Comparison of ENCODE assay signal across 21 cellular contexts in genomic region chr4:141391771-141392170, GRCh38.
DNase-seq lines count a peak whose midpoint lies in the region; TF ChIP-seq lines count a peak whose summit lies in the region.
"Had no signal": no experiment of that assay in that cellular context is flagged by ENCODE, and none has a peak within 500 bp of the region (broad histone marks: within the 10 kb centered on the region; RNA-seq: fewer than 3 reads in every experiment).

No MANE protein-coding gene starts in this region.

- no peaks in the 10 kb centered on the region for H3K79me1 ChIP-seq in mesenchymal stem cell (replicated peaks; ENCODE audit: low read length, poor library complexity, severe bottlenecking)

- CTCF ChIA-PET in HEK293 (lab: Yijun Ruan, JAX), result no interaction called here

- H3K18ac ChIP-seq in mesenchymal stem cell (ENCODE audit: low read depth in 1 of 2, low read length in 2 of 2), result no peak overlapping the region

- H2BK120ac ChIP-seq in mesenchymal stem cell (ENCODE audit: low read depth, low read length), result no peak overlapping the region

- H2AFZ ChIP-seq in mesenchymal stem cell (ENCODE audit: low read depth, low read length), result no peak overlapping the region

- no peak overlapping the region for H3K4ac ChIP-seq in mesenchymal stem cell (ENCODE audit: low read depth in 1 of 2, low read length in 2 of 2)

- WGBS in mesenchymal stem cell, result 100% methylated on average over 2 of the region's 3 CpGs
- WGBS in ovary, 3 donors, result 53 to 66% (median 58%) methylated on average over 3 of the region's 3 CpGs

- H3K9me3 ChIP-seq in HEK293 (ENCODE audit: control insufficient read depth, insufficient read depth, low read depth, low read length) (no peaks in the 10 kb centered on the region), mesenchymal stem cell (ENCODE audit: control insufficient read depth, low read length) (no peaks in the 10 kb centered on the region), ovary (no peaks in the 10 kb centered on the region), HAP-1 (no peaks in the 10 kb centered on the region)
- H3K9me3 ChIP-seq: BLaER1, gastrocnemius medialis, prostate gland, spleen, thyroid gland had no signal

- H3K9ac ChIP-seq in mesenchymal stem cell (ENCODE audit: low read length), result no peak overlapping the region
- H3K9ac ChIP-seq: BLaER1 had no signal

- TF ChIP-seq POLR2A in ovary (IDR thresholded peaks at IDR 0.05), result no peak

- intact Hi-C loops in ovary (cut with DNase I), result no loop called here

- no peak for TF ChIP-seq CTCF in HEK293 (tag by site-specific recombination; IDR thresholded peaks at IDR 0.05)
- no peak for TF ChIP-seq CTCF in ovary (IDR thresholded peaks at IDR 0.05)

- TF ChIP-seq EP300 in ovary (IDR thresholded peaks at IDR 0.05), result no peak

- no peak overlapping the region for H2BK15ac ChIP-seq in mesenchymal stem cell (ENCODE audit: low read depth, poor library complexity, severe bottlenecking)

- H3K4me1 ChIP-seq in HEK293 (ENCODE audit: control insufficient read depth, insufficient read depth, low read length) (peaks cover 3% of the 10 kb centered on the region; the same call in 1 of the 2 replicates), mesenchymal stem cell (ENCODE audit: control insufficient read depth, insufficient read depth, low read depth, low read length) (peaks cover 1% of the 10 kb centered on the region), ovary (ENCODE audit: insufficient read depth) (no peaks in the 10 kb centered on the region), HAP-1 (no peaks in the 10 kb centered on the region)
- H3K4me1 ChIP-seq: BLaER1, gastrocnemius medialis, prostate gland, spleen had no signal

- no peak overlapping the region for H3K4me3 ChIP-seq in HEK293 (ENCODE audit: low read depth, low read length)
- no peak overlapping the region for H3K4me3 ChIP-seq in mesenchymal stem cell (ENCODE audit: insufficient read depth in 1 of 2, low read depth in 1 of 2, low read length in 2 of 2)
- H3K4me3 ChIP-seq in ovary, result no peak overlapping the region
- H3K4me3 ChIP-seq in HAP-1, result no peak overlapping the region
- H3K4me3 ChIP-seq: BLaER1, gastrocnemius medialis, prostate gland, spleen, thyroid gland had no signal

- H3K23ac ChIP-seq in mesenchymal stem cell (ENCODE audit: low read length in 2 of 2), result no peak overlapping the region

- H3K36me3 ChIP-seq in HEK293 (ENCODE audit: control insufficient read depth in 2 of 2, insufficient read depth in 1 of 2, low read length in 2 of 2) (no peaks in the 10 kb centered on the region), mesenchymal stem cell (ENCODE audit: control insufficient read depth in 1 of 2, insufficient read depth in 2 of 2, low read depth in 1 of 2, low read length in 2 of 2) (no peaks in the 10 kb centered on the region), ovary (no peaks in the 10 kb centered on the region), HAP-1 (replicated peaks) (no peaks in the 10 kb centered on the region)
- H3K36me3 ChIP-seq: BLaER1, gastrocnemius medialis, prostate gland, spleen, thyroid gland had no signal

- H2BK5ac ChIP-seq in mesenchymal stem cell (ENCODE audit: low read depth, low read length, poor library complexity, severe bottlenecking), result no peak overlapping the region

- DNase-seq in NCI-H2029 (lab: John Stamatoyannopoulos, UW) (peak; percentile 82), SHP77 (lab: John Stamatoyannopoulos, UW) (peak; percentile 23 to 37), mesenchymal stem cell (no peak), ovary (no peak), HAP-1 (ENCODE audit: low spot score in 2 of 2) (no peak), NCI-H524 (lab: John Stamatoyannopoulos, UW) (no peak)
- DNase-seq: activated B cell treated with CpG ODN at 0.5 μM for 24 hours; activated effector memory CD4-positive, alpha-beta T cell treated with anti-CD3 and anti-CD28 coated beads, Interleukin-2, amount 50 U/mL, for 16 hours; amniotic stem cell; cerebellar nuclear complex; DMS79 treated with DMSO at 0.1 percent for 48 hours; gastrocnemius medialis; natural killer cell; NCI-H1048; RPMI8226; spleen; T-helper 17 cell; thyroid gland had no signal

- no peak overlapping the region for H3K14ac ChIP-seq in mesenchymal stem cell (ENCODE audit: low read length in 2 of 2)

- POLR2A ChIA-PET in HEK293 (lab: Yijun Ruan, JAX), result no interaction called here

- no peak overlapping the region for H2AK5ac ChIP-seq in mesenchymal stem cell (ENCODE audit: low read length, severe bottlenecking)

- H4K91ac ChIP-seq in mesenchymal stem cell (ENCODE audit: low read length), result no peak overlapping the region

- no peak overlapping the region for H3K4me2 ChIP-seq in mesenchymal stem cell (ENCODE audit: low read length, poor library complexity, severe bottlenecking)
- H3K4me2 ChIP-seq: BLaER1 had no signal

- no peak overlapping the region for H4K8ac ChIP-seq in mesenchymal stem cell (ENCODE audit: low read length)

- in situ Hi-C loops in HAP-1 (cut with MboI; ENCODE audit: low sequenced_read_pairs), result no loop called here

- no peak overlapping the region for H2BK12ac ChIP-seq in mesenchymal stem cell (ENCODE audit: low read length in 2 of 2)

- no peaks in the 10 kb centered on the region for H3K27me3 ChIP-seq in mesenchymal stem cell (ENCODE audit: control insufficient read depth in 1 of 2, insufficient read depth in 1 of 2, low read length in 2 of 2)
- no peaks in the 10 kb centered on the region for H3K27me3 ChIP-seq in ovary
- H3K27me3 ChIP-seq in HAP-1 (ENCODE audit: low read depth), result no peaks in the 10 kb centered on the region
- H3K27me3 ChIP-seq: BLaER1, gastrocnemius medialis, spleen, thyroid gland had no signal

- H3K27ac ChIP-seq in HEK293 (ENCODE audit: extremely low read depth, low read depth, low read length), result no peak overlapping the region
- peak overlapping the region; percentile 73 for H3K27ac ChIP-seq in mesenchymal stem cell (ENCODE audit: low read length, poor library complexity, severe bottlenecking)
- no peak overlapping the region for H3K27ac ChIP-seq in ovary
- H3K27ac ChIP-seq: BLaER1, gastrocnemius medialis, prostate gland, spleen, thyroid gland had no signal

TF ChIP-seq in HEK293, 187 proteins besides CTCF, POLR2A, EP300 and RAD21:
- no peak for TF ChIP-seq ZNF155 (tag by site-specific recombination; IDR thresholded peaks at IDR 0.05)
- TF ChIP-seq PRDM6 (tag by site-specific recombination; IDR thresholded peaks at IDR 0.05), result peak; percentile 24; the same call in 1 of the 2 replicates
- TF ChIP-seq ZNF843 (tag by site-specific recombination; IDR thresholded peaks at IDR 0.05), result 0 out of 2 replicates have a peak, but pooled peaks have one; percentile 19
- peak; percentile 8; the same call in 1 of the 2 replicates for TF ChIP-seq KLF8 (tag by site-specific recombination; IDR thresholded peaks at IDR 0.05)
- 0 out of 2 replicates have a peak, but pooled peaks have one; percentile 39 for TF ChIP-seq ZXDB (tag by site-specific recombination; IDR thresholded peaks at IDR 0.05)
- no peak for TF ChIP-seq KLF16 (tag by site-specific recombination; IDR thresholded peaks at IDR 0.05)
- TF ChIP-seq ZNF366 (tag by site-specific recombination; conservative IDR thresholded peaks at IDR 0.05), result 0 out of 2 replicates have a peak, but pooled peaks have one; percentile 29

Comparison
In these comparisons a context has a peak if more than half of its experiments do, and no peak if none do; other contexts are left out.
1. DNase-seq: peak in NCI-H2029 (single experiment) and SHP77 (2 of 2); none in mesenchymal stem cell (single experiment), ovary (0 of 5), HAP-1 (0 of 2) and NCI-H524 (0 of 2).